ENCODE assay signal across 1 cellular context in genomic region chr2:113198790-113199612, GRCh38.
A peak's percentile ranks its signal among the peaks of the same experiment; 100 is the strongest.
TF ChIP-seq lines count a peak whose summit lies in the region.

No MANE protein-coding gene starts in this region.

TF ChIP-seq in HepG2, 621 proteins besides CTCF, POLR2A, EP300 and RAD21 (continued from another document):
- TF ChIP-seq BCL3 (CRISPR knock-in tag; IDR thresholded peaks at IDR 0.05) (peak; percentile 98), FOXJ3 (CRISPR knock-in tag; IDR thresholded peaks at IDR 0.05; ENCODE audit: borderline replicate concordance) (no peak), NCOA5 (CRISPR knock-in tag; IDR thresholded peaks at IDR 0.05) (no peak), AHR (CRISPR knock-in tag; IDR thresholded peaks at IDR 0.05) (peak; percentile 70), SETDB1 (CRISPR knock-in tag; IDR thresholded peaks at IDR 0.05; ENCODE audit: borderline replicate concordance) (no peak), ZNF446 (CRISPR knock-in tag; IDR thresholded peaks at IDR 0.05) (no peak; the same call in 1 of the 2 replicates), ZNF275 (CRISPR knock-in tag; IDR thresholded peaks at IDR 0.05; ENCODE audit: borderline replicate concordance) (peak; percentile 92; the same call in 1 of the 2 replicates), SMAD3 (CRISPR knock-in tag; IDR thresholded peaks at IDR 0.05) (no peak), YY1 (IDR thresholded peaks at IDR 0.05; ENCODE audit: insufficient read depth, insufficient replicate concordance, low read depth, low read length) (peak; percentile 76), ZMAT3 (CRISPR knock-in tag; conservative IDR thresholded peaks at IDR 0.05) (no peak; the same call in 1 of the 2 replicates), ONECUT2 (CRISPR knock-in tag; IDR thresholded peaks at IDR 0.05) (no peak), ZNF547 (CRISPR knock-in tag; IDR thresholded peaks at IDR 0.05) (peak; percentile 98), HINFP (CRISPR knock-in tag; IDR thresholded peaks at IDR 0.05; ENCODE audit: low read depth) (peak; percentile 50), ZNF317 (CRISPR knock-in tag; IDR thresholded peaks at IDR 0.05) (0 out of 2 replicates have a peak, but pooled peaks have one; percentile 19), ZNF569 (CRISPR knock-in tag; IDR thresholded peaks at IDR 0.05; ENCODE audit: borderline replicate concordance) (no peak), ZNF878 (CRISPR knock-in tag; IDR thresholded peaks at IDR 0.05) (no peak), MLX (CRISPR knock-in tag; IDR thresholded peaks at IDR 0.05) (peak; percentile 68), NONO (IDR thresholded peaks at IDR 0.05) (no peak), NONO (CRISPR knock-in tag; conservative IDR thresholded peaks at IDR 0.05) (peak; percentile 97), RERE (CRISPR knock-in tag; IDR thresholded peaks at IDR 0.05; ENCODE audit: low read depth) (0 out of 2 replicates have a peak, but pooled peaks have one; percentile 19), ZBTB25 (CRISPR knock-in tag; IDR thresholded peaks at IDR 0.05) (peak; percentile 83; the same call in 1 of the 2 replicates), IRF1 (CRISPR knock-in tag; IDR thresholded peaks at IDR 0.05; ENCODE audit: low read depth) (no peak), ZBTB26 (CRISPR knock-in tag; IDR thresholded peaks at IDR 0.05; ENCODE audit: borderline replicate concordance) (peak; percentile 65; the same call in 1 of the 2 replicates), CEBPB (IDR thresholded peaks at IDR 0.05; ENCODE audit: borderline replicate concordance, low read depth, low read length) (no peak), MIXL1 (CRISPR knock-in tag; IDR thresholded peaks at IDR 0.05) (peak; percentile 64; the same call in 1 of the 2 replicates), DRAP1 (CRISPR knock-in tag; IDR thresholded peaks at IDR 0.05) (peak; percentile 50; the same call in 1 of the 2 replicates), ZFP36L2 (CRISPR knock-in tag; IDR thresholded peaks at IDR 0.05) (no peak), PAXIP1 (CRISPR knock-in tag; conservative IDR thresholded peaks at IDR 0.05) (peak; percentile 67), RBFOX2 (IDR thresholded peaks at IDR 0.05; ENCODE audit: low read depth, low read length) (peak; percentile 92), CSRNP1 (CRISPR knock-in tag; IDR thresholded peaks at IDR 0.05) (peak; percentile 77), MEF2D (CRISPR knock-in tag; IDR thresholded peaks at IDR 0.05) (no peak), ZNF333 (CRISPR knock-in tag; IDR thresholded peaks at IDR 0.05; ENCODE audit: borderline replicate concordance) (no peak), ZNF530 (CRISPR knock-in tag; IDR thresholded peaks at IDR 0.05; ENCODE audit: low read depth) (no peak), FOSL2 (CRISPR knock-in tag; IDR thresholded peaks at IDR 0.05) (peak; percentile 58), CREM (IDR thresholded peaks at IDR 0.05) (no peak), CREM (CRISPR knock-in tag; IDR thresholded peaks at IDR 0.05) (no peak), ZNF703 (CRISPR knock-in tag; IDR thresholded peaks at IDR 0.05; ENCODE audit: borderline replicate concordance) (no peak; the same call in 1 of the 2 replicates)
TF ChIP-seq in HepG2: peak in this region for 306.
